In genomic region chr1:222713091-222714012, GRCh38 we compare ENCODE assay signal across 8 cellular contexts. TPM values are rescaled to one million over a fixed set of nuclear protein-coding genes. Genes with fewer than 3 reads are reported as not detected.
DNase-seq lines count a peak whose midpoint lies in the region; ATAC-seq and TF ChIP-seq lines count a peak whose summit lies in the region.

No MANE protein-coding gene starts in this region.

- ATAC-seq in GM19351 (IDR thresholded peaks at IDR 0.05; ENCODE audit: unreplicated experiment) (peak; percentile 54), HG03520 (IDR thresholded peaks at IDR 0.05; ENCODE audit: unreplicated experiment) (peak; percentile 46), left lobe of liver (peak; percentile 80)

- H3K27ac Mint-ChIP-seq in CD14-positive monocyte: peak overlapping the region; percentile 99 to 100 (median 100)
- peak overlapping the region; percentile 99 for H3K27ac Mint-ChIP-seq in activated CD4-positive, alpha-beta T cell treated with anti-CD3 and anti-CD28 coated beads, Interleukin-2, amount 10 ng/mL, durations not matched to agents 7 days and 5 days

- peak overlapping the region; percentile 93 to 97 for H3K4me3 Mint-ChIP-seq in CD14-positive monocyte
- peak overlapping the region; percentile 100 for H3K4me3 Mint-ChIP-seq in activated CD4-positive, alpha-beta T cell treated with anti-CD3 and anti-CD28 coated beads, Interleukin-2, amount 10 ng/mL, durations not matched to agents 7 days and 5 days

- DNase-seq in CD14-positive monocyte (ENCODE audit: low spot score) (peak; percentile 94), NCI-H526 treated with DMSO at 0.1 percent for 48 hours (lab: John Stamatoyannopoulos, UW) (peak; percentile 87), cortex of kidney (lab: John Stamatoyannopoulos, UW) (peak; percentile 33), left lobe of liver (ENCODE audit: low spot score) (peak; percentile 94)
- DNase-seq in activated CD4-positive, alpha-beta T cell treated with anti-CD3 and anti-CD28 coated beads, Interleukin-2, amount 10 ng/mL, durations not matched to agents 7 days and 5 days: peak; percentile 93
- DNase-seq in stimulated activated CD4-positive, alpha-beta T cell treated with anti-CD3 and anti-CD28 coated beads, Interleukin-2, amount 100 ng/mL, for 4 hours (ENCODE audit: low read depth): peak; percentile 84

- TF ChIP-seq CTCF in CD14-positive monocyte (IDR thresholded peaks at IDR 0.05): no peak

- H3K9me3 Mint-ChIP-seq in CD14-positive monocyte: peaks cover 0 to 2% (median 0%) of the 10 kb centered on the region in 7 donors
- H3K9me3 Mint-ChIP-seq in activated CD4-positive, alpha-beta T cell treated with anti-CD3 and anti-CD28 coated beads, Interleukin-2, amount 10 ng/mL, durations not matched to agents 7 days and 5 days: no peaks in the 10 kb centered on the region

- CTCF ChIA-PET in activated CD4-positive, alpha-beta T cell treated with anti-CD3 and anti-CD28 coated beads, Interleukin-2, amount 10 ng/mL, durations not matched to agents 7 days and 5 days (lab: Charles Lee): interaction anchor here (0.6 to 1.5 kb wide), 5 partner anchors 15 to 1063 kb away, joined by 3 to 6 read pairs (median 4); no protein-coding TSS in a partner anchor

- POLR2A ChIA-PET in activated CD4-positive, alpha-beta T cell treated with anti-CD3 and anti-CD28 coated beads, Interleukin-2, amount 10 ng/mL, durations not matched to agents 7 days and 5 days (lab: Charles Lee): interaction anchor here (0.6 kb wide), 1 partner anchor 59 kb away, joined by 3 read pairs; no protein-coding TSS in a partner anchor

- peaks cover 19 to 27% of the 10 kb centered on the region in 2 donors for H3K36me3 Mint-ChIP-seq in CD14-positive monocyte
- H3K36me3 Mint-ChIP-seq in activated CD4-positive, alpha-beta T cell treated with anti-CD3 and anti-CD28 coated beads, Interleukin-2, amount 10 ng/mL, durations not matched to agents 7 days and 5 days (ENCODE audit: low read depth): peaks cover 68% of the 10 kb centered on the region

- no peaks in the 10 kb centered on the region for H3K27me3 Mint-ChIP-seq in CD14-positive monocyte (ENCODE audit: low read depth in 3 of 3)
- H3K27me3 Mint-ChIP-seq in activated CD4-positive, alpha-beta T cell treated with anti-CD3 and anti-CD28 coated beads, Interleukin-2, amount 10 ng/mL, durations not matched to agents 7 days and 5 days: no peaks in the 10 kb centered on the region

- peaks cover 40% of the 10 kb centered on the region for H3K4me1 Mint-ChIP-seq in CD14-positive monocyte
- peaks cover 49% of the 10 kb centered on the region for H3K4me1 Mint-ChIP-seq in activated CD4-positive, alpha-beta T cell treated with anti-CD3 and anti-CD28 coated beads, Interleukin-2, amount 10 ng/mL, durations not matched to agents 7 days and 5 days

- intact Hi-C loops in CD14-positive monocyte (cut with micrococcal nuclease): loop anchor here in 1 of 2 donors (5.0 to 10.0 kb wide), 2 partner anchors 56 to 249 kb away; no protein-coding TSS in a partner anchor

RNA-seq across cellular contexts. Expression of gene BROX, which starts 1.0 kb away (rescaled TPM):
- 10 to 100 TPM; 26.2 to 35.4 TPM for polyA plus RNA-seq in CD14-positive monocyte
- 10 to 100 TPM; 55.5 to 64.1 TPM for total RNA-seq in activated CD4-positive, alpha-beta T cell treated with anti-CD3 and anti-CD28 coated beads, Interleukin-2, amount 10 ng/mL, durations not matched to agents 7 days and 5 days
- 12.8 TPM for total RNA-seq in left lobe of liver

RNA-seq across cellular contexts. Expression of gene AIDA, which starts 1.1 kb away (rescaled TPM):
- 10 to 100 TPM in 1 of 2 donors, 1 to 10 TPM in 1; 10.0 to 11.7 TPM for polyA plus RNA-seq in CD14-positive monocyte
- 10 to 100 TPM; 69.7 to 81.1 TPM for total RNA-seq in activated CD4-positive, alpha-beta T cell treated with anti-CD3 and anti-CD28 coated beads, Interleukin-2, amount 10 ng/mL, durations not matched to agents 7 days and 5 days
- 28.0 TPM for total RNA-seq in left lobe of liver

RNA-seq across cellular contexts. Expression of gene FAM177B, which starts 23.6 kb away (rescaled TPM):
- not detected for polyA plus RNA-seq in CD14-positive monocyte
- total RNA-seq in activated CD4-positive, alpha-beta T cell treated with anti-CD3 and anti-CD28 coated beads, Interleukin-2, amount 10 ng/mL, durations not matched to agents 7 days and 5 days: under 1 TPM in 1 of 2 experiments, not detected in 1; 0.60 TPM
- not detected for total RNA-seq in left lobe of liver

Comparison
In these comparisons a context has a peak if more than half of its experiments do, and no peak if none do; other contexts are left out.
1. Peak in every context shown above with its lines: DNase-seq and ATAC-seq.
2. DNase-seq: peak in every context shown above with its lines; median percentile 94 in CD14-positive monocyte; 94 in left lobe of liver; 93 in activated CD4-positive, alpha-beta T cell treated with anti-CD3 and anti-CD28 coated beads, Interleukin-2, amount 10 ng/mL, durations not matched to agents 7 days and 5 days; 87 in NCI-H526 treated with DMSO at 0.1 percent for 48 hours; 84 in stimulated activated CD4-positive, alpha-beta T cell treated with anti-CD3 and anti-CD28 coated beads, Interleukin-2, amount 100 ng/mL, for 4 hours; 33 in cortex of kidney.